Comparison of ENCODE assay signal across 8 cellular contexts in genomic region chr12:69238589-69239285, GRCh38. TPM values are rescaled to one million over a fixed set of nuclear protein-coding genes. Genes with fewer than 3 reads are reported as not detected.
DNase-seq lines count a peak whose midpoint lies in the region; ATAC-seq and TF ChIP-seq lines count a peak whose summit lies in the region.

No MANE protein-coding gene starts in this region.

- intact Hi-C loops in activated naive CD4-positive, alpha-beta T cell treated with anti-CD3 and anti-CD28 coated beads for 36 hours (cut with micrococcal nuclease) = loop anchor here (1.0 to 10.0 kb wide), 10 partner anchors 16 to 1004 kb away; partner anchors contain the start of genes CCT2, CNOT2, CPM and RAB3IP
- intact Hi-C loops in dendritic cell treated with granulocyte-macrophage colony-stimulating factor and Interleukin-4, amounts not matched to agents 40 ng/mL and 50 ng/mL, for 4 days (cut with micrococcal nuclease) = no loop called here

- H3K36me3 Mint-ChIP-seq in activated naive CD4-positive, alpha-beta T cell treated with anti-CD3 and anti-CD28 coated beads for 36 hours (ENCODE audit: low read depth) = peaks cover 21% of the 10 kb centered on the region
- peaks cover 9% of the 10 kb centered on the region for H3K36me3 Mint-ChIP-seq in dendritic cell treated with granulocyte-macrophage colony-stimulating factor and Interleukin-4, amounts not matched to agents 40 ng/mL and 50 ng/mL, for 4 days (ENCODE audit: low read depth)

- DNase-seq in activated naive CD4-positive, alpha-beta T cell treated with anti-CD3 and anti-CD28 coated beads for 36 hours = no peak
- DNase-seq in activated naive CD4-positive, alpha-beta T cell treated with anti-CD3 and anti-CD28 coated beads, Interleukin-2, amount 50 U/mL, for 16 hours = no peak
- no peak for DNase-seq in osteoblast (ENCODE audit: insufficient read length, low spot score, missing footprints)
- no peak for DNase-seq in NCI-H1694 (lab: John Stamatoyannopoulos, UW)
- DNase-seq in NCI-H2227 (lab: John Stamatoyannopoulos, UW; ENCODE audit: unreplicated experiment) = no peak

- CTCF ChIA-PET in activated naive CD4-positive, alpha-beta T cell treated with anti-CD3 and anti-CD28 coated beads for 36 hours (lab: Charles Lee) = no interaction called here

- H3K4me1 ChIP-seq in osteoblast (ENCODE audit: insufficient read depth, low read length) = peaks cover 15% of the 10 kb centered on the region

- peaks cover 44% of the 10 kb centered on the region for H3K79me2 ChIP-seq in osteoblast (ENCODE audit: insufficient read depth, low read length)

- H3K9me3 ChIP-seq in KOPT-K1 (ENCODE audit: insufficient read depth, low read length, poor library complexity, severe bottlenecking) = no peaks in the 10 kb centered on the region
- no peaks in the 10 kb centered on the region for H3K9me3 ChIP-seq in osteoblast (ENCODE audit: low read depth, low read length)

- no peaks in the 10 kb centered on the region for H3K9me3 Mint-ChIP-seq in activated naive CD4-positive, alpha-beta T cell treated with anti-CD3 and anti-CD28 coated beads for 36 hours
- H3K9me3 Mint-ChIP-seq in dendritic cell treated with granulocyte-macrophage colony-stimulating factor and Interleukin-4, amounts not matched to agents 40 ng/mL and 50 ng/mL, for 4 days = no peaks in the 10 kb centered on the region

- peak overlapping the region; percentile 91 for H3K27ac ChIP-seq in KOPT-K1 (ENCODE audit: low read depth, low read length, poor library complexity, severe bottlenecking)
- peak overlapping the region; percentile 85 for H3K27ac ChIP-seq in osteoblast (ENCODE audit: low read depth, low read length)

- peaks cover 30% of the 10 kb centered on the region for H4K20me1 ChIP-seq in osteoblast (ENCODE audit: insufficient read depth, low read length)

- H3K36me3 ChIP-seq in KOPT-K1 (ENCODE audit: insufficient read depth, low read length) = peaks cover 8% of the 10 kb centered on the region
- H3K36me3 ChIP-seq in osteoblast (ENCODE audit: insufficient read depth, low read length) = no peaks in the 10 kb centered on the region

- peak overlapping the region; percentile 92 for H3K4me3 ChIP-seq in osteoblast (ENCODE audit: insufficient read depth, low read length)

- H3K4me2 ChIP-seq in osteoblast (ENCODE audit: insufficient read depth, low read length) = peak overlapping the region; percentile 97

- H2AFZ ChIP-seq in osteoblast (ENCODE audit: low read length) = peak overlapping the region; percentile 99

- peaks cover 43% of the 10 kb centered on the region for H3K4me1 Mint-ChIP-seq in activated naive CD4-positive, alpha-beta T cell treated with anti-CD3 and anti-CD28 coated beads for 36 hours (ENCODE audit: low read depth)
- peaks cover 23% of the 10 kb centered on the region for H3K4me1 Mint-ChIP-seq in dendritic cell treated with granulocyte-macrophage colony-stimulating factor and Interleukin-4, amounts not matched to agents 40 ng/mL and 50 ng/mL, for 4 days (ENCODE audit: low read depth)

- TF ChIP-seq CTCF in osteoblast (IDR thresholded peaks at IDR 0.05; ENCODE audit: extremely low read depth, low read depth, low read length) = no peak

- H3K27ac Mint-ChIP-seq in activated naive CD4-positive, alpha-beta T cell treated with anti-CD3 and anti-CD28 coated beads for 36 hours = peak overlapping the region; percentile 92
- H3K27ac Mint-ChIP-seq in dendritic cell treated with granulocyte-macrophage colony-stimulating factor and Interleukin-4, amounts not matched to agents 40 ng/mL and 50 ng/mL, for 4 days = peak overlapping the region; percentile 99

- no peaks in the 10 kb centered on the region for H3K27me3 ChIP-seq in osteoblast (ENCODE audit: insufficient read depth, low read length)

- no peak for ATAC-seq in HG03565 (IDR thresholded peaks at IDR 0.05; ENCODE audit: unreplicated experiment)

- H3K4me3 Mint-ChIP-seq in activated naive CD4-positive, alpha-beta T cell treated with anti-CD3 and anti-CD28 coated beads for 36 hours = peak overlapping the region; percentile 78
- H3K4me3 Mint-ChIP-seq in dendritic cell treated with granulocyte-macrophage colony-stimulating factor and Interleukin-4, amounts not matched to agents 40 ng/mL and 50 ng/mL, for 4 days = peak overlapping the region; percentile 77

- no peaks in the 10 kb centered on the region for H3K27me3 Mint-ChIP-seq in activated naive CD4-positive, alpha-beta T cell treated with anti-CD3 and anti-CD28 coated beads for 36 hours (ENCODE audit: low read depth)
- no peaks in the 10 kb centered on the region for H3K27me3 Mint-ChIP-seq in dendritic cell treated with granulocyte-macrophage colony-stimulating factor and Interleukin-4, amounts not matched to agents 40 ng/mL and 50 ng/mL, for 4 days

RNA-seq across cellular contexts. Expression of gene CPSF6, which starts 0.6 kb away (rescaled TPM):
- total RNA-seq in activated naive CD4-positive, alpha-beta T cell treated with anti-CD3 and anti-CD28 coated beads for 36 hours = 10 to 100 TPM; 73.7 to 75.7 TPM
- total RNA-seq in osteoblast = 23.9 and 24.5 TPM in 2 replicates
